1 cellular context compared by ENCODE assay signal in the genomic region with DNA sequence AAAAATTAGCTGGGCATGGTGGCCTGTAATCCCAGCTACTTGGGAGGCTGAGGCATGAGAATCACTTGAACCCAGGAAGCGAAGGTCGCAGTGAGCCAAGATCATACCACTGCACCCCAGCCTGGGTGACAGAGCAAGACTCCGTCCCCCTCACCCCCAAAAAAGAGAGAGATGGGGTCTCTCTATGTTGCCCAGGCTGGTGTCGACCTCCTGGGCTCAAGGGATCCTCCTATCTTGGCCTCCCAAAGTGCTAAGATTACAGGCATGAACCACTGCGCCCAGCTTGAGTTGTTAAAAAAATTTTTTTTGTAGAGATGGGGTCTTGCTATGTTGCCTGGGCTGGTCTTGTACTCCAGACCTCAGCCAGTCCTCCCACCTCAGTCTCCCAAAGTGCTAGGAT.
TF ChIP-seq lines count a peak whose summit lies in the region.

No MANE protein-coding gene starts in this region.

TF ChIP-seq in GM12878, 131 proteins besides CTCF, POLR2A, EP300 and RAD21:
- TF ChIP-seq NFXL1 (IDR thresholded peaks at IDR 0.05; ENCODE audit: borderline replicate concordance): peak; percentile 78; the same call in 1 of the 2 replicates
